30 cellular contexts compared by ENCODE assay signal in genomic region chr6:164861964-164862363, GRCh38.
"Had no signal": no experiment of that assay in that cellular context is flagged by ENCODE, and none has a peak within 500 bp of the region (broad histone marks: within the 10 kb centered on the region; RNA-seq: fewer than 3 reads in every experiment).

No MANE protein-coding gene starts in this region.

- H3K9ac ChIP-seq: parathyroid adenoma had no signal

- H3K27me3 ChIP-seq: ovary, right lobe of liver, sigmoid colon, stomach, thyroid gland, tibial nerve, upper lobe of left lung, vagina had no signal

- H3K4me1 Mint-ChIP-seq: naive thymus-derived CD8-positive, alpha-beta T cell; nephron progenitor cell; neural crest cell; stimulated activated effector memory CD8-positive, alpha-beta T cell treated with anti-CD3 and anti-CD28 coated beads, Interleukin-12 subunit alpha, Interleukin-12 subunit beta, amount 100 ng/mL, for 72 hours; stimulated activated naive B cell treated with anti-CD40 and anti-IgM and Interleukin-4, amounts not matched to agents 10 μg/mL and 1 μg/mL and 100 μg/mL, for 72 hours had no signal

- H3K27ac ChIP-seq: ovary, parathyroid adenoma, psoas muscle, right lobe of liver, sigmoid colon, stomach, thoracic aorta, thyroid gland, tibial nerve, upper lobe of left lung, vagina had no signal

- FAIRE-seq: small intestine, urothelium cell line had no signal

- H3K4me3 ChIP-seq: ovary, psoas muscle, right lobe of liver, sigmoid colon, stomach, thoracic aorta, thyroid gland, tibial nerve, upper lobe of left lung, vagina had no signal

- ATAC-seq: naive thymus-derived CD8-positive, alpha-beta T cell; natural killer cell treated with Interleukin-12 subunit alpha and Interleukin-12 subunit beta and Interleukin-15 and Interleukin-18, amount 100 ng/mL, for 72 hours; psoas muscle; right cardiac atrium; stimulated activated effector memory CD8-positive, alpha-beta T cell treated with anti-CD3 and anti-CD28 coated beads, Interleukin-12 subunit alpha, Interleukin-12 subunit beta, amount 100 ng/mL, for 72 hours; stimulated activated naive B cell treated with anti-CD40 and anti-IgM and Interleukin-4, amounts not matched to agents 10 μg/mL and 1 μg/mL and 100 μg/mL, for 72 hours had no signal

- H3K79me2 ChIP-seq: parathyroid adenoma had no signal

- H3K4me3 Mint-ChIP-seq: naive thymus-derived CD8-positive, alpha-beta T cell; natural killer cell treated with Interleukin-12 subunit alpha and Interleukin-12 subunit beta and Interleukin-15 and Interleukin-18, amount 100 ng/mL, for 72 hours; nephron progenitor cell; neural crest cell; stimulated activated effector memory CD8-positive, alpha-beta T cell treated with anti-CD3 and anti-CD28 coated beads, Interleukin-12 subunit alpha, Interleukin-12 subunit beta, amount 100 ng/mL, for 72 hours; stimulated activated naive B cell treated with anti-CD40 and anti-IgM and Interleukin-4, amounts not matched to agents 10 μg/mL and 1 μg/mL and 100 μg/mL, for 72 hours; stimulated activated naive CD8-positive, alpha-beta T cell treated with anti-CD3 and anti-CD28 coated beads, Interleukin-15, Interleukin-2, amounts not matched to agents 100 ng/mL and 50 ng/mL, for 24 hours had no signal

- H3K27ac Mint-ChIP-seq: naive thymus-derived CD8-positive, alpha-beta T cell; natural killer cell treated with Interleukin-12 subunit alpha and Interleukin-12 subunit beta and Interleukin-15 and Interleukin-18, amount 100 ng/mL, for 72 hours; nephron progenitor cell; progenitor cell of endocrine pancreas; stimulated activated effector memory CD8-positive, alpha-beta T cell treated with anti-CD3 and anti-CD28 coated beads, Interleukin-12 subunit alpha, Interleukin-12 subunit beta, amount 100 ng/mL, for 72 hours; stimulated activated naive B cell treated with anti-CD40 and anti-IgM and Interleukin-4, amounts not matched to agents 10 μg/mL and 1 μg/mL and 100 μg/mL, for 72 hours; stimulated activated naive CD8-positive, alpha-beta T cell treated with anti-CD3 and anti-CD28 coated beads, Interleukin-15, Interleukin-2, amounts not matched to agents 100 ng/mL and 50 ng/mL, for 24 hours had no signal

- H2AFZ ChIP-seq: parathyroid adenoma had no signal

- H3K36me3 Mint-ChIP-seq: naive thymus-derived CD8-positive, alpha-beta T cell; natural killer cell treated with Interleukin-12 subunit alpha and Interleukin-12 subunit beta and Interleukin-15 and Interleukin-18, amount 100 ng/mL, for 72 hours; stimulated activated effector memory CD8-positive, alpha-beta T cell treated with anti-CD3 and anti-CD28 coated beads, Interleukin-12 subunit alpha, Interleukin-12 subunit beta, amount 100 ng/mL, for 72 hours; stimulated activated naive B cell treated with anti-CD40 and anti-IgM and Interleukin-4, amounts not matched to agents 10 μg/mL and 1 μg/mL and 100 μg/mL, for 72 hours had no signal

- H3K27me3 Mint-ChIP-seq: naive thymus-derived CD8-positive, alpha-beta T cell; natural killer cell treated with Interleukin-12 subunit alpha and Interleukin-12 subunit beta and Interleukin-15 and Interleukin-18, amount 100 ng/mL, for 72 hours; progenitor cell of endocrine pancreas; stimulated activated naive B cell treated with anti-CD40 and anti-IgM and Interleukin-4, amounts not matched to agents 10 μg/mL and 1 μg/mL and 100 μg/mL, for 72 hours; stimulated activated naive CD8-positive, alpha-beta T cell treated with anti-CD3 and anti-CD28 coated beads, Interleukin-15, Interleukin-2, amounts not matched to agents 100 ng/mL and 50 ng/mL, for 24 hours had no signal

- DNase-seq: naive thymus-derived CD8-positive, alpha-beta T cell; nephron progenitor cell; occipital lobe; ovary; posterior cingulate gyrus; psoas muscle; right cardiac atrium; right lobe of liver; sigmoid colon; small intestine; stimulated activated CD4-positive, alpha-beta T cell treated with anti-CD3 and anti-CD28 coated beads, Interleukin-15, amount 100 ng/mL, for 24 hours; stimulated activated CD4-positive, alpha-beta T cell treated with anti-CD3 and anti-CD28 coated beads, Interleukin-2, amount 100 ng/mL, for 24 hours; stimulated activated CD4-positive, alpha-beta T cell treated with anti-CD3 and anti-CD28 coated beads, Interleukin-2, amount 100 ng/mL, for 48 hours; stimulated activated CD4-positive, alpha-beta T cell treated with anti-CD3 and anti-CD28 coated beads, Interleukin-4, amount 100 ng/mL, for 24 hours; stimulated activated naive B cell treated with anti-CD40 and anti-IgM and Interleukin-4, amounts not matched to agents 10 μg/mL and 1 μg/mL and 100 μg/mL, for 72 hours; stimulated activated naive CD4-positive, alpha-beta T cell treated with Interleukin-2 at 50 U/mL for 16 hours; stomach; thyroid gland; trophoblast cell; upper lobe of left lung had no signal

- H3K36me3 ChIP-seq: ovary, right lobe of liver, sigmoid colon, stomach, thoracic aorta, thyroid gland, tibial nerve, upper lobe of left lung, vagina had no signal

- H3K9me3 ChIP-seq: ovary, psoas muscle, right lobe of liver, sigmoid colon, stomach, thoracic aorta, thyroid gland, tibial nerve, upper lobe of left lung, vagina had no signal

- H3K4me1 ChIP-seq: parathyroid adenoma, psoas muscle, right lobe of liver, sigmoid colon, stomach, thyroid gland, tibial nerve, upper lobe of left lung, vagina had no signal
